In the genomic region with DNA sequence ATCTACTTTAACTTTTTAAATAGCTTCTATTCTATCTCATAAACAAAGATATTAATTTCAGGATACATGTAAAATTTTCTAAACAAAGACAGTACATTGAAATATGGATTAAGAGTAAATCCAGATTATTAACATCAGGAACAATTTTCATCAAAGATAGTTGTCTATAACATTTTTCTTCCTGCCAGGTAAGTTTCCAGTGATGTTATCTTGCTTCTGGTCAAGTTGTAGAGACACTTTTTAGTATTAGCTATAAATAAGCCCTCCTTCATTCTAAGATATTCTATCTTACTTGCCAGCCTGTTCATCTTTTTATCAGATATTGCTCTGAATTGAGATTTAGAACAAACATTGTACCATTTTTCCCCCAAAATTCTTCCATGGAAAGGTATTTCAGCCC, we compare ENCODE assay signal across 34 cellular contexts.
"Had no signal": no experiment of that assay in that cellular context is flagged by ENCODE, and none has a peak within 500 bp of the region (broad histone marks: within the 10 kb centered on the region; RNA-seq: fewer than 3 reads in every experiment).

No MANE protein-coding gene starts in this region.

- DNase-seq: Karpas-422, Kasumi-1, MG63, MM.1S, MV-4-11, NCI-H1048, NCI-H1092, NCI-H1092 treated with DMSO at 0.1 percent for 48 hours, NCI-H1105, NCI-H1105 treated with DMSO at 0.1 percent for 48 hours, NCI-H1417, NCI-H1417 treated with DMSO at 0.1 percent for 48 hours, NCI-H1436, NCI-H1436 treated with DMSO at 0.1 percent for 48 hours, NCI-H146, NCI-H1694, NCI-H1694 treated with DMSO at 0.1 percent for 48 hours, NCI-H187, NCI-H187 treated with DMSO at 0.1 percent for 48 hours, NCI-H1930, NCI-H2029, NCI-H2029 treated with DMSO at 0.1 percent for 48 hours, NCI-H2081, NCI-H2081 treated with DMSO at 0.1 percent for 48 hours, NCI-H2107, NCI-H2171, NCI-H2171 treated with DMSO at 0.1 percent for 48 hours, NCI-H2227 treated with DMSO at 0.1 percent for 48 hours, NCI-H226, NCI-H345, NCI-H446, NCI-H446 treated with DMSO at 0.1 percent for 48 hours, NCI-H510A, NCI-H510A treated with DMSO at 0.1 percent for 48 hours had no signal
